15 cellular contexts compared by ENCODE assay signal in the genomic region with DNA sequence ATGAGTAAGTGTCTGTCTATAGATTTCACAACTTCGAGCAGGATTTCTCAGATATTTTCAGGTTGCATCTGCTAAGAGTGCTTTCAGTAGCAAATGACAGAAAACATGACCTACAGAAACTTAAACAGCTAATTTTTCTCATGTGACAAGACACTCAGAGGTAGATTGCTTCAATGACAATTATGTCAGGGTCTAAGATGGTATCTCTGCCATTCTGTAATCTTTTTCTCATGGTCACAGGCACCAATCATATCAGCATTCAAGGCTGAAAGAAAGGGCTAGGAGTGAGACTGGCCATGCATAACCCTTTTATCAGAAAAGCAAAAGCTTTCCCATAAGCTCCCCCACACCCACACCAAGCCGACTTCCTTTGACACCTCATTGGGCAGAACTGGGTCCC.
A peak's percentile ranks its signal among the peaks of the same experiment; 100 is the strongest.
DNase-seq lines count a peak whose midpoint lies in the region; ATAC-seq and TF ChIP-seq lines count a peak whose summit lies in the region.
"Had no signal": no experiment of that assay in that cellular context is flagged by ENCODE, and none has a peak within 500 bp of the region (broad histone marks: within the 10 kb centered on the region; RNA-seq: fewer than 3 reads in every experiment).

No MANE protein-coding gene starts in this region.

- POLR2A ChIA-PET in PC-3 (lab: Charles Lee; ENCODE audit: unreplicated experiment), result no interaction called here
- POLR2A ChIA-PET in CD8-positive, alpha-beta T cell (lab: Charles Lee), result no interaction called here

- H3K4me3 Mint-ChIP-seq in CD8-positive, alpha-beta T cell, result no peak overlapping the region
- no peak overlapping the region for H3K4me3 Mint-ChIP-seq in activated naive CD4-positive, alpha-beta T cell treated with anti-CD3 and anti-CD28 coated beads, Interleukin-2, amount 10 ng/mL, durations not matched to agents 7 days and 5 days
- H3K4me3 Mint-ChIP-seq: HFFc6 had no signal

- CTCF ChIA-PET in PC-3 (lab: Charles Lee), result no interaction called here
- CTCF ChIA-PET in CD8-positive, alpha-beta T cell (lab: Charles Lee), result no interaction called here
- CTCF ChIA-PET in activated naive CD4-positive, alpha-beta T cell treated with anti-CD3 and anti-CD28 coated beads, Interleukin-2, amount 10 ng/mL, durations not matched to agents 7 days and 5 days (lab: Charles Lee), result no interaction called here

- H3K79me2 ChIP-seq in PC-3 (ENCODE audit: low read length), result 0 out of 2 replicates have a peak, but pooled peaks cover 2% of the 10 kb centered on the region

- H2BK5ac ChIP-seq in neuronal stem cell (ENCODE audit: low read length), result no peak overlapping the region

- no peaks in the 10 kb centered on the region for H3K27me3 Mint-ChIP-seq in CD8-positive, alpha-beta T cell (ENCODE audit: low read depth)
- H3K27me3 Mint-ChIP-seq in activated naive CD4-positive, alpha-beta T cell treated with anti-CD3 and anti-CD28 coated beads, Interleukin-2, amount 10 ng/mL, durations not matched to agents 7 days and 5 days, result no peaks in the 10 kb centered on the region

- H3K79me1 ChIP-seq in neuronal stem cell (ENCODE audit: low read depth, low read length), result no peaks in the 10 kb centered on the region

- TF ChIP-seq CTCF in PC-3 (conservative IDR thresholded peaks at IDR 0.05; ENCODE audit: low read depth, low read length), result no peak
- TF ChIP-seq CTCF in CD8-positive, alpha-beta T cell (IDR thresholded peaks at IDR 0.05), result no peak

- H3K27ac ChIP-seq in PC-3 (ENCODE audit: low read length) (no peak overlapping the region), neuronal stem cell (replicated peaks; ENCODE audit: low read length) (no peak overlapping the region)
- H3K27ac ChIP-seq in CD8-positive, alpha-beta T cell (ENCODE audit: low read depth, low read length), result no peak overlapping the region
- H3K27ac ChIP-seq: 22Rv1, BLaER1 had no signal

- no peak overlapping the region for H2AK5ac ChIP-seq in neuronal stem cell (ENCODE audit: low read depth, low read length)

- ATAC-seq in activated CD4-positive, CD25-positive, alpha-beta regulatory T cell treated with anti-CD3 and anti-CD28 coated beads, Interleukin-2, amount 50 U/mL, for 24 hours, result peak; percentile 17 to 60
- ATAC-seq in PC-3 (peak; percentile 18), GM19467 (IDR thresholded peaks at IDR 0.05; ENCODE audit: unreplicated experiment) (no peak)
- no peak for ATAC-seq in CD8-positive, alpha-beta T cell
- ATAC-seq: HepG2 had no signal

- H3K9ac ChIP-seq in PC-3 (ENCODE audit: low read length) (no peak overlapping the region), neuronal stem cell (ENCODE audit: low read depth, low read length, poor library complexity) (no peak overlapping the region)
- H3K9ac ChIP-seq: BLaER1 had no signal

- H2BK120ac ChIP-seq in neuronal stem cell (ENCODE audit: low read depth, low read length), result no peak overlapping the region

- H3K23ac ChIP-seq in neuronal stem cell (ENCODE audit: low read depth, low read length, poor library complexity), result no peak overlapping the region

- no peak overlapping the region for H3K27ac Mint-ChIP-seq in CD8-positive, alpha-beta T cell
- no peak overlapping the region for H3K27ac Mint-ChIP-seq in activated naive CD4-positive, alpha-beta T cell treated with anti-CD3 and anti-CD28 coated beads, Interleukin-2, amount 10 ng/mL, durations not matched to agents 7 days and 5 days
- H3K27ac Mint-ChIP-seq: HFFc6 had no signal

- no CpG with 5 or more reads among the region's 2 CpGs for WGBS in neuronal stem cell (ENCODE audit: extremely low coverage in 2 of 2, insufficient read length in 2 of 2, insufficient replicate concordance in 1 of 2), 2 donors

- H3K9me3 Mint-ChIP-seq in CD8-positive, alpha-beta T cell, result peaks cover 4% of the 10 kb centered on the region
- H3K9me3 Mint-ChIP-seq in activated naive CD4-positive, alpha-beta T cell treated with anti-CD3 and anti-CD28 coated beads, Interleukin-2, amount 10 ng/mL, durations not matched to agents 7 days and 5 days, result no peaks in the 10 kb centered on the region

- H2AFZ ChIP-seq in PC-3 (ENCODE audit: low read length) (no peak overlapping the region), neuronal stem cell (ENCODE audit: low read length) (peak overlapping the region; percentile 24)

- H4K8ac ChIP-seq in neuronal stem cell (ENCODE audit: low read depth, low read length), result no peak overlapping the region

- no peaks in the 10 kb centered on the region for H3K9me2 ChIP-seq in PC-3 (replicated peaks; ENCODE audit: low read length)

- H3K4me2 ChIP-seq in PC-3 (ENCODE audit: low read length), result no peak overlapping the region
- no peak overlapping the region for H3K4me2 ChIP-seq in neuronal stem cell (ENCODE audit: insufficient read depth, low read length, poor library complexity, severe bottlenecking)
- H3K4me2 ChIP-seq: BLaER1 had no signal

- no TSS peak for BruUV-seq in PC-3 (replicated peaks; lab: Mats Ljungman, UMichigan)

- H4K91ac ChIP-seq in neuronal stem cell (ENCODE audit: low read depth, low read length, poor library complexity), result no peak overlapping the region

- intact Hi-C loops in PC-3 (cut with micrococcal nuclease), result no loop called here
- intact Hi-C loops in CD8-positive, alpha-beta T cell (cut with DNase I, micrococcal nuclease), result no loop called here

- no peak overlapping the region for H3K18ac ChIP-seq in neuronal stem cell (ENCODE audit: low read length)

- H4K20me1 ChIP-seq in PC-3 (ENCODE audit: low read length), result no peaks in the 10 kb centered on the region
- H4K20me1 ChIP-seq: BLaER1 had no signal

- H3K4me3 ChIP-seq in PC-3 (ENCODE audit: low read length), result no peak overlapping the region
- H3K4me3 ChIP-seq in neuronal stem cell (ENCODE audit: low read length in 2 of 2), result no peak overlapping the region
- H3K4me3 ChIP-seq in MG63, result no peak overlapping the region
- H3K4me3 ChIP-seq in CD8-positive, alpha-beta T cell (ENCODE audit: low read depth, low read length), result no peak overlapping the region
- H3K4me3 ChIP-seq: BLaER1 had no signal

- H3K4me1 ChIP-seq in PC-3 (ENCODE audit: insufficient read depth, low read length), result no peaks in the 10 kb centered on the region
- no peaks in the 10 kb centered on the region for H3K4me1 ChIP-seq in neuronal stem cell (ENCODE audit: control insufficient read depth in 2 of 2, insufficient read depth in 1 of 2, low read depth in 1 of 2, low read length in 2 of 2)
- H3K4me1 ChIP-seq in CD8-positive, alpha-beta T cell (ENCODE audit: insufficient read depth, low read length), result no peaks in the 10 kb centered on the region
- H3K4me1 ChIP-seq: BLaER1 had no signal

- no peaks in the 10 kb centered on the region for H3K4me1 Mint-ChIP-seq in CD8-positive, alpha-beta T cell (ENCODE audit: low read depth)
- no peaks in the 10 kb centered on the region for H3K4me1 Mint-ChIP-seq in activated naive CD4-positive, alpha-beta T cell treated with anti-CD3 and anti-CD28 coated beads, Interleukin-2, amount 10 ng/mL, durations not matched to agents 7 days and 5 days

- H3F3A ChIP-seq in PC-3 (ENCODE audit: low read length, unreplicated experiment), result no peaks in the 10 kb centered on the region

- H3K36me3 ChIP-seq in PC-3 (ENCODE audit: low read depth, low read length), result peaks cover 41% of the 10 kb centered on the region
- no peaks in the 10 kb centered on the region for H3K36me3 ChIP-seq in neuronal stem cell (replicated peaks in 1 of 2; ENCODE audit: control insufficient read depth in 2 of 2, insufficient read depth in 2 of 2, low read length in 2 of 2)
- no peaks in the 10 kb centered on the region for H3K36me3 ChIP-seq in MG63
- H3K36me3 ChIP-seq in CD8-positive, alpha-beta T cell (ENCODE audit: insufficient read depth, low read length), result no peaks in the 10 kb centered on the region
- H3K36me3 ChIP-seq: BLaER1 had no signal

- no peak overlapping the region for H3K4ac ChIP-seq in neuronal stem cell (ENCODE audit: low read length)

- no peak overlapping the region for H2BK15ac ChIP-seq in neuronal stem cell (ENCODE audit: low read length)

- peaks cover 6% of the 10 kb centered on the region; the same call in 1 of the 2 replicates for H3K9me3 ChIP-seq in PC-3 (ENCODE audit: low read length)
- no peaks in the 10 kb centered on the region for H3K9me3 ChIP-seq in neuronal stem cell (replicated peaks in 1 of 2; ENCODE audit: control insufficient read depth in 2 of 2, insufficient read depth in 1 of 2, low read depth in 1 of 2, low read length in 2 of 2)
- 0 out of 2 replicates have a peak, but pooled peaks cover 2% of the 10 kb centered on the region for H3K9me3 ChIP-seq in MG63
- H3K9me3 ChIP-seq in CD8-positive, alpha-beta T cell (ENCODE audit: low read length), result no peaks in the 10 kb centered on the region
- H3K9me3 ChIP-seq: BLaER1 had no signal

- no peaks in the 10 kb centered on the region for H3K27me3 ChIP-seq in PC-3 (ENCODE audit: low read length)
- H3K27me3 ChIP-seq in neuronal stem cell (ENCODE audit: control insufficient read depth in 3 of 3, insufficient read depth in 3 of 3, low read depth in 1 of 3, low read length in 3 of 3), result no peaks in the 10 kb centered on the region
- no peaks in the 10 kb centered on the region for H3K27me3 ChIP-seq in MG63
- no peaks in the 10 kb centered on the region for H3K27me3 ChIP-seq in CD8-positive, alpha-beta T cell (ENCODE audit: insufficient read depth, low read length)
- H3K27me3 ChIP-seq: BLaER1 had no signal

- no peak for DNase-seq in activated CD4-positive, CD25-positive, alpha-beta regulatory T cell treated with anti-CD3 and anti-CD28 coated beads, Interleukin-2, amount 50 U/mL, for 72 hours
- no peak for DNase-seq in PC-3
- DNase-seq in neuronal stem cell (ENCODE audit: low spot score), result no peak
- no peak for DNase-seq in MG63
- DNase-seq in CD8-positive, alpha-beta T cell, result no peak
- no peak for DNase-seq in activated naive CD4-positive, alpha-beta T cell treated with anti-CD3 and anti-CD28 coated beads, Interleukin-2, amount 10 ng/mL, durations not matched to agents 7 days and 5 days
- DNase-seq: DMS53, GF-D8, HCEC 1CT, HFFc6 had no signal

- no peaks in the 10 kb centered on the region for H3K36me3 Mint-ChIP-seq in CD8-positive, alpha-beta T cell
- no peaks in the 10 kb centered on the region for H3K36me3 Mint-ChIP-seq in activated naive CD4-positive, alpha-beta T cell treated with anti-CD3 and anti-CD28 coated beads, Interleukin-2, amount 10 ng/mL, durations not matched to agents 7 days and 5 days

- H3K14ac ChIP-seq in neuronal stem cell (ENCODE audit: low read length), result no peak overlapping the region

- no peak overlapping the region for H2BK12ac ChIP-seq in neuronal stem cell (ENCODE audit: low read length)

Comparison
In these comparisons a context has a peak if more than half of its experiments do, and no peak if none do; other contexts are left out.
1. ATAC-seq: peak in activated CD4-positive, CD25-positive, alpha-beta regulatory T cell treated with anti-CD3 and anti-CD28 coated beads, Interleukin-2, amount 50 U/mL, for 24 hours (2 of 2) and PC-3 (single experiment); none in GM19467 (single experiment) and CD8-positive, alpha-beta T cell (single experiment).